In the genomic region with DNA sequence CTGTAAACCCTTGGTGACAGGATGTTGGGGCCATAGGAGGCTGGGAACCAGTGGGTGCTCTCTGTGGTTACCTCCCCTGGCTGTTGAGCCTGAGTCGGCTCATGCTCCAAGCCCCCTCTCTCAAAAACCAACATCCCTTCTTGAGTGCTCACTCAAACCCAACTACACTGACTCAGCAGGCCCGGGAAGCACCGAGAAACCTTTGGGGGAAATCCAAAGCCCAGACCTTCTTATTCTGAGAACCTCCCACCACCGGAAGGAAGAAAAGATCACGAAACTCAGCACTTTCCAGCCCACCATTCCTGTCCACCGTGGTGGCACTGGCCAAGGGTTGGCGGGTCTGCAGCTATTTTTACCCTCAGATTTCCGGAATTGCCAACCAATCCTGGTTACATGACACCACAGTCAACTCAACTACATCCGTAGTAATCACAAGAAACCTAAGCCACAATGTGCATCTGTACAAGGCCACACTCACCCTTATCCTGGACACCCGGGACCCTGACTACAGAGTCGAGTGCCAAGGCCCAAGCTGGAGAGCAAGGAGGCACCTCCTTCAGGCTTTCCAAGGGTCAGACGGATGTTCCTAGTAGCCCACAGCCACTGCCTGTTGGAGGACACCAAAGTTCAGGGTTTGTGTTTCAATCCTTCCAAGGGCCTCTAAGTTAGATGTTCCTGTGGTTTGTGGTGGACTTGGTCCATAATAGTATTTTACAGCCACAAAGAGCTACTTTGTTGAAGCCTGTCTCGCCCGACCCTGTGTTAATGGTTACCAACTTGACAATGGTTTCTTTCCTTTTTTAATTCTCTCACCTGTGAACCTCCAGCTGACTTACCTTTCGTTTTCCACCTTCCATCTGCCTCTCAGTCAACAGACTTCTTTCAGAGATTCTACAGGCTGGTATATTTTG, we compare ENCODE assay signal across 13 cellular contexts.
DNase-seq lines count a peak whose midpoint lies in the region; ATAC-seq and TF ChIP-seq lines count a peak whose summit lies in the region.
"Had no signal": no experiment of that assay in that cellular context is flagged by ENCODE, and none has a peak within 500 bp of the region (broad histone marks: within the 10 kb centered on the region; RNA-seq: fewer than 3 reads in every experiment).

No MANE protein-coding gene starts in this region.

- intact Hi-C loops in activated CD4-positive, alpha-beta memory T cell treated with anti-CD3 and anti-CD28 coated beads for 36 hours (cut with micrococcal nuclease): loop anchor here (1.0 to 10.0 kb wide), 2 partner anchors 61 to 220 kb away; no protein-coding TSS in a partner anchor
- intact Hi-C loops in testis (cut with DNase I; ENCODE audit: low total_unique reads): no loop called here

- peaks cover 7% of the 10 kb centered on the region for H3K9me3 Mint-ChIP-seq in activated CD4-positive, alpha-beta memory T cell treated with anti-CD3 and anti-CD28 coated beads for 36 hours

- no peaks in the 10 kb centered on the region for H3K27me3 Mint-ChIP-seq in activated CD4-positive, alpha-beta memory T cell treated with anti-CD3 and anti-CD28 coated beads for 36 hours

- DNase-seq in activated CD4-positive, alpha-beta memory T cell treated with anti-CD3 and anti-CD28 coated beads for 36 hours: peak; percentile 82
- DNase-seq in stimulated activated CD4-positive, alpha-beta T cell treated with anti-CD3 and anti-CD28 coated beads, Interleukin-4, amount 100 ng/mL, for 24 hours: peak; percentile 67
- no peak for DNase-seq in Ammon's horn (ENCODE audit: low spot score)
- no peak for DNase-seq in testis
- DNase-seq: Kasumi-1, mucosa of descending colon, NCI-H524 had no signal

- H3K9me3 ChIP-seq in testis: no peaks in the 10 kb centered on the region
- H3K9me3 ChIP-seq: mucosa of descending colon, suprapubic skin had no signal

- H3K36me3 Mint-ChIP-seq in activated CD4-positive, alpha-beta memory T cell treated with anti-CD3 and anti-CD28 coated beads for 36 hours: peaks cover 2% of the 10 kb centered on the region
- H3K36me3 Mint-ChIP-seq: CD8-positive, alpha-beta memory T cell had no signal

- no peaks in the 10 kb centered on the region for H3K36me3 ChIP-seq in testis (ENCODE audit: low read depth, missing control alignments)
- H3K36me3 ChIP-seq: suprapubic skin had no signal

- TF ChIP-seq POLR2A in testis (IDR thresholded peaks at IDR 0.05): no peak

- POLR2A ChIA-PET in activated CD4-positive, alpha-beta memory T cell treated with anti-CD3 and anti-CD28 coated beads for 36 hours (lab: Charles Lee): interaction anchor here (0.7 kb wide), 1 partner anchor 197 kb away, joined by 3 read pairs; no protein-coding TSS in a partner anchor

- H3K27ac ChIP-seq in testis: no peak overlapping the region
- H3K27ac ChIP-seq: SK-N-MC, suprapubic skin had no signal

- peak; percentile 60 for ATAC-seq in GM19035 (IDR thresholded peaks at IDR 0.05; ENCODE audit: unreplicated experiment)
- ATAC-seq in HG02852 (IDR thresholded peaks at IDR 0.05; ENCODE audit: unreplicated experiment): peak; percentile 60
- no peak for ATAC-seq in GM19452 (IDR thresholded peaks at IDR 0.05; ENCODE audit: unreplicated experiment)
- ATAC-seq: mucosa of descending colon had no signal

- no peaks in the 10 kb centered on the region for H3K4me1 ChIP-seq in testis
- H3K4me1 ChIP-seq: suprapubic skin had no signal

- 94 to 95% methylated on average over 13 to 15 of the region's 15 CpGs for WGBS in testis, 2 donors

- CTCF ChIA-PET in activated CD4-positive, alpha-beta memory T cell treated with anti-CD3 and anti-CD28 coated beads for 36 hours (lab: Charles Lee): interaction anchor here (0.7 to 1.6 kb wide), 2 partner anchors 49 to 179 kb away, joined by 3 to 5 read pairs; no protein-coding TSS in a partner anchor

- H3K27ac Mint-ChIP-seq in activated CD4-positive, alpha-beta memory T cell treated with anti-CD3 and anti-CD28 coated beads for 36 hours: peak overlapping the region; percentile 87
- H3K27ac Mint-ChIP-seq: CD8-positive, alpha-beta memory T cell had no signal

- H3K4me1 Mint-ChIP-seq in activated CD4-positive, alpha-beta memory T cell treated with anti-CD3 and anti-CD28 coated beads for 36 hours (ENCODE audit: low read depth): peaks cover 39% of the 10 kb centered on the region

- H3K27me3 ChIP-seq in testis: no peaks in the 10 kb centered on the region
- H3K27me3 ChIP-seq: suprapubic skin had no signal

- H3K4me3 ChIP-seq in testis: no peak overlapping the region
- H3K4me3 ChIP-seq: mucosa of descending colon, SK-N-MC, suprapubic skin had no signal

- H3K4me3 Mint-ChIP-seq in activated CD4-positive, alpha-beta memory T cell treated with anti-CD3 and anti-CD28 coated beads for 36 hours: no peak overlapping the region

- no peak for TF ChIP-seq CTCF in testis (IDR thresholded peaks at IDR 0.05)

Comparison
In these comparisons a context has a peak if more than half of its experiments do, and no peak if none do; other contexts are left out.
1. DNase-seq: peak in activated CD4-positive, alpha-beta memory T cell treated with anti-CD3 and anti-CD28 coated beads for 36 hours (single experiment) and stimulated activated CD4-positive, alpha-beta T cell treated with anti-CD3 and anti-CD28 coated beads, Interleukin-4, amount 100 ng/mL, for 24 hours (single experiment); none in Ammon's horn (single experiment) and testis (single experiment).